Comparison of ENCODE assay signal across 19 cellular contexts in the genomic region with DNA sequence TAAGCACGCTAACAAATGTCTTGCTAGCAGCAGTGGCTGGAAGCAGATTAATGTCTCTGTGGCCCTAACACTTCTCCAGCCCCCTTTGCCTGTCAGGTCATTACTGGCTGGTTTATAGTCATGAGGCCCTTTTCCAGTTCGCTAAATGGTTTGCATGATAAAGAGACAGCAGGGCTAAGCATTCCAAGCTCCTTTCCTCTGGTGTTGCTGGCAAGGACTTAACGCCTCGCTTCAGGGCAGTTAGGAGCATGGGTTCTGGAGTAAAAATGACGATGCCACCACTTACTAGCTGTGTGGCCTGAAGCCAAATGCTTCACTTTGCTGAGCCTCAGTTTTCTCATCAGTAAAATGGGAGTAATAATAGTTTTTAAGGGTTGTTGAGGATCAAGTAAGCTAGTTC.
"Had no signal": no experiment of that assay in that cellular context is flagged by ENCODE, and none has a peak within 500 bp of the region (broad histone marks: within the 10 kb centered on the region; RNA-seq: fewer than 3 reads in every experiment).

No MANE protein-coding gene starts in this region.

- H3K9me3 Mint-ChIP-seq: activated naive CD4-positive, alpha-beta T cell treated with anti-CD3 and anti-CD28 coated beads for 36 hours; activated naive CD8-positive, alpha-beta T cell treated with anti-CD3 and anti-CD28 coated beads, Interleukin-2, amount 50 U/mL, for 24 hours; natural killer cell; T-cell had no signal

- H3K36me3 Mint-ChIP-seq: natural killer cell, T-cell had no signal

- H3K4me1 Mint-ChIP-seq: activated naive CD8-positive, alpha-beta T cell treated with anti-CD3 and anti-CD28 coated beads, Interleukin-2, amount 50 U/mL, for 24 hours; natural killer cell; T-cell had no signal

- H3K36me3 ChIP-seq: left lung, tibial nerve, uterus had no signal

- H3K4me2 ChIP-seq: hepatocyte had no signal

- H3K9me3 ChIP-seq: left lung, tibial nerve, uterus had no signal

- DNase-seq: activated CD4-positive, alpha-beta T cell treated with anti-CD3 and anti-CD28 coated beads, Interleukin-2, amount 50 U/mL, for 4 hours; activated naive CD4-positive, alpha-beta T cell treated with anti-CD3 and anti-CD28 coated beads for 36 hours; activated naive CD8-positive, alpha-beta T cell treated with anti-CD3 and anti-CD28 coated beads, Interleukin-2, amount 50 U/mL, for 24 hours; activated T-cell treated with anti-CD3 and anti-CD28 coated beads for 4 hours; aorta; left lung; mammary epithelial cell; natural killer cell; retina; stimulated activated CD4-positive, alpha-beta T cell treated with anti-CD3 and anti-CD28 coated beads, Interleukin-2, amount 100 ng/mL, for 48 hours; stimulated activated naive CD4-positive, alpha-beta T cell; substantia nigra; T-cell; T-helper 9 cell; uterus had no signal

- H3K4me1 ChIP-seq: left lung, tibial nerve, uterus had no signal

- H3K27ac Mint-ChIP-seq: activated naive CD4-positive, alpha-beta T cell treated with anti-CD3 and anti-CD28 coated beads for 36 hours; activated naive CD8-positive, alpha-beta T cell treated with anti-CD3 and anti-CD28 coated beads, Interleukin-2, amount 50 U/mL, for 24 hours; natural killer cell; T-cell had no signal

- H3K79me2 ChIP-seq: hepatocyte had no signal

- H3K27me3 ChIP-seq: uterus had no signal

- H2AFZ ChIP-seq: hepatocyte had no signal

- H3K27ac ChIP-seq: hepatocyte, left lung, tibial nerve, uterus had no signal

- ATAC-seq: activated CD4-positive, CD25-positive, alpha-beta regulatory T cell treated with anti-CD3 and anti-CD28 coated beads, Interleukin-2, amount 50 U/mL, for 24 hours; activated naive CD8-positive, alpha-beta T cell treated with anti-CD3 and anti-CD28 coated beads, Interleukin-2, amount 50 U/mL, for 24 hours; esophagus mucosa; left lung; natural killer cell; T-cell had no signal

- H3K4me3 Mint-ChIP-seq: activated naive CD4-positive, alpha-beta T cell treated with anti-CD3 and anti-CD28 coated beads for 36 hours; activated naive CD8-positive, alpha-beta T cell treated with anti-CD3 and anti-CD28 coated beads, Interleukin-2, amount 50 U/mL, for 24 hours; natural killer cell; T-cell had no signal

- H3K4me3 ChIP-seq: hepatocyte, left lung, tibial nerve, uterus had no signal
